Comparison of ENCODE assay signal across 15 cellular contexts in the genomic region with DNA sequence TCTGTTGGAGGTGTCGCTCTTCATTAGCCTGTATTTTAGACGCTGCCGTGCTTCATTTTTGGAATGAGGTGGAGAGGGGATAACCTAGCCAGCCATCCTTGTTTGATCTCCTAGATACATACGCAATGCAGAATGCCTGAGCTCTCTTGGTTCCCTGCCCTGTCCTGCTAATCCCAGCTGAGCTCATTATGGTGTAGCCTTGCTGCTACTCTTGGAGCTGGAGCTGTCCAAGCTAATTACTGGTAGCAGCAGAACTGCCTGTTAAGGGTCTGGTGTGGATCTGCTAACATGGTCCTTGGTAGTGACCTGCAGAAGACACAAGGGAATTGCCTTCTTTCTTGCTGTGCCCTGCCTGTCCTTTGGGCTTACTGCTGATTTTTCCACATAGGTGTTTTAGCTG.
DNase-seq lines count a peak whose midpoint lies in the region; ATAC-seq and TF ChIP-seq lines count a peak whose summit lies in the region.
"Had no signal": no experiment of that assay in that cellular context is flagged by ENCODE, and none has a peak within 500 bp of the region (broad histone marks: within the 10 kb centered on the region; RNA-seq: fewer than 3 reads in every experiment).

No MANE protein-coding gene starts in this region.

- peaks cover 1% of the 10 kb centered on the region for H3K27me3 Mint-ChIP-seq in GM23338 (ENCODE audit: insufficient read depth, low read depth, poor library complexity)
- H3K27me3 Mint-ChIP-seq in glutamatergic neuron (ENCODE audit: unreplicated experiment) = no peaks in the 10 kb centered on the region
- H3K27me3 Mint-ChIP-seq in activated naive CD4-positive, alpha-beta T cell treated with anti-CD3 and anti-CD28 coated beads for 36 hours (ENCODE audit: low read depth) = no peaks in the 10 kb centered on the region

- no peak for TF ChIP-seq CTCF in GM23338 (conservative IDR thresholded peaks at IDR 0.05; ENCODE audit: low read depth in 2 of 2)
- TF ChIP-seq CTCF in glutamatergic neuron (IDR thresholded peaks at IDR 0.05; ENCODE audit: partially characterized antibody, unreplicated experiment) = no peak
- TF ChIP-seq CTCF in esophagus muscularis mucosa (IDR thresholded peaks at IDR 0.05) = no peak

- no peaks in the 10 kb centered on the region for H4K20me1 ChIP-seq in GM23338 (replicated peaks; ENCODE audit: insufficient read depth)
- H4K20me1 ChIP-seq: BLaER1 had no signal

- no peak overlapping the region for H3K4me3 ChIP-seq in GM23338
- no peak overlapping the region for H3K4me3 ChIP-seq in esophagus muscularis mucosa
- H3K4me3 ChIP-seq: BLaER1, GM12878, K562 had no signal

- ATAC-seq in GM23338 (peak; percentile 85), HG03097 (IDR thresholded peaks at IDR 0.05; ENCODE audit: low FRiP score, unreplicated experiment) (no peak)
- ATAC-seq: GM12878, K562 had no signal

- H3K36me3 Mint-ChIP-seq in GM23338 (ENCODE audit: low read depth) (peaks cover 10% of the 10 kb centered on the region), glutamatergic neuron (ENCODE audit: unreplicated experiment) (no peaks in the 10 kb centered on the region)
- no peaks in the 10 kb centered on the region for H3K36me3 Mint-ChIP-seq in activated naive CD4-positive, alpha-beta T cell treated with anti-CD3 and anti-CD28 coated beads for 36 hours (ENCODE audit: low read depth)

- no peaks in the 10 kb centered on the region for H3K79me2 ChIP-seq in GM23338 (replicated peaks; ENCODE audit: insufficient read depth)

- DNase-seq in GM23338 (ENCODE audit: low spot score) (peak; percentile 33), NCI-H82 treated with DMSO at 0.1 percent for 48 hours (lab: John Stamatoyannopoulos, UW; ENCODE audit: unreplicated experiment) (peak; percentile 97), glutamatergic neuron (peak; percentile 29), retina (peak; percentile 64), esophagus muscularis mucosa (ENCODE audit: extremely low spot score) (no peak)
- no peak for DNase-seq in activated naive CD4-positive, alpha-beta T cell treated with anti-CD3 and anti-CD28 coated beads for 36 hours
- DNase-seq: HCEC 1CT, NCI-H146, NCI-H2081 treated with DMSO at 0.1 percent for 48 hours, NCI-H2227 treated with DMSO at 0.1 percent for 48 hours, SHP77 treated with DMSO at 0.1 percent for 48 hours had no signal

- no peak overlapping the region for H2AFZ ChIP-seq in GM23338

- H3K27ac Mint-ChIP-seq in GM23338 (no peak overlapping the region), glutamatergic neuron (ENCODE audit: unreplicated experiment) (peak overlapping the region; percentile 17)
- no peak overlapping the region for H3K27ac Mint-ChIP-seq in activated naive CD4-positive, alpha-beta T cell treated with anti-CD3 and anti-CD28 coated beads for 36 hours

- no peak for TF ChIP-seq POLR2A in esophagus muscularis mucosa (IDR thresholded peaks at IDR 0.05; ENCODE audit: low read depth)

- no peak overlapping the region for H3K4me3 Mint-ChIP-seq in GM23338
- no peak overlapping the region for H3K4me3 Mint-ChIP-seq in glutamatergic neuron (ENCODE audit: unreplicated experiment)
- no peak overlapping the region for H3K4me3 Mint-ChIP-seq in activated naive CD4-positive, alpha-beta T cell treated with anti-CD3 and anti-CD28 coated beads for 36 hours

- H3K4me1 Mint-ChIP-seq in GM23338 = peaks cover 15% of the 10 kb centered on the region
- H3K4me1 Mint-ChIP-seq in glutamatergic neuron (ENCODE audit: low read depth, unreplicated experiment) = peaks cover 8% of the 10 kb centered on the region
- H3K4me1 Mint-ChIP-seq in activated naive CD4-positive, alpha-beta T cell treated with anti-CD3 and anti-CD28 coated beads for 36 hours (ENCODE audit: low read depth) = no peaks in the 10 kb centered on the region

- CTCF ChIA-PET in activated naive CD4-positive, alpha-beta T cell treated with anti-CD3 and anti-CD28 coated beads for 36 hours (lab: Charles Lee) = no interaction called here

- H3K9me3 ChIP-seq in esophagus muscularis mucosa = no peaks in the 10 kb centered on the region
- H3K9me3 ChIP-seq: BLaER1 had no signal

- TF ChIP-seq EP300 in esophagus muscularis mucosa (IDR thresholded peaks at IDR 0.05) = no peak

- no peaks in the 10 kb centered on the region for H3K9me3 Mint-ChIP-seq in GM23338
- no peaks in the 10 kb centered on the region for H3K9me3 Mint-ChIP-seq in glutamatergic neuron (ENCODE audit: unreplicated experiment)
- H3K9me3 Mint-ChIP-seq in activated naive CD4-positive, alpha-beta T cell treated with anti-CD3 and anti-CD28 coated beads for 36 hours = peaks cover 3% of the 10 kb centered on the region

- H3F3A ChIP-seq in GM23338 (replicated peaks; ENCODE audit: low read depth) = no peaks in the 10 kb centered on the region

- H3K36me3 ChIP-seq in GM23338 (ENCODE audit: insufficient read depth) = no peaks in the 10 kb centered on the region
- H3K36me3 ChIP-seq in esophagus muscularis mucosa = peaks cover 0 to 38% (median 11%) of the 10 kb centered on the region in 4 donors

- H3K27ac ChIP-seq in GM23338 (ENCODE audit: low read depth) (no peak overlapping the region), esophagus muscularis mucosa (replicated peaks in 1 of 4) (no peak overlapping the region)
- H3K27ac ChIP-seq: BLaER1 had no signal

- WGBS in esophagus muscularis mucosa = 90% methylated on average over 4 of the region's 4 CpGs

- no peaks in the 10 kb centered on the region for H3K9me2 ChIP-seq in GM23338 (ENCODE audit: insufficient read depth)

- H3K4me1 ChIP-seq in GM23338 (ENCODE audit: insufficient read depth) = 0 out of 2 replicates have a peak, but pooled peaks cover 5% of the 10 kb centered on the region
- H3K4me1 ChIP-seq in esophagus muscularis mucosa = no peaks in the 10 kb centered on the region
- H3K4me1 ChIP-seq: BLaER1 had no signal

- intact Hi-C loops in activated naive CD4-positive, alpha-beta T cell treated with anti-CD3 and anti-CD28 coated beads for 36 hours (cut with micrococcal nuclease) = no loop called here
- intact Hi-C loops in esophagus muscularis mucosa (cut with DNase I) = no loop called here

- no peak overlapping the region for H3K4me2 ChIP-seq in GM23338
- H3K4me2 ChIP-seq: BLaER1 had no signal

- H3K27me3 ChIP-seq in GM23338 (ENCODE audit: insufficient read depth) (no peaks in the 10 kb centered on the region), esophagus muscularis mucosa (no peaks in the 10 kb centered on the region)
- H3K27me3 ChIP-seq: BLaER1 had no signal

TF ChIP-seq in GM23338, 12 proteins besides CTCF, POLR2A, EP300 and RAD21:
- TF ChIP-seq ZNF114 (CRISPR knock-in tag; IDR thresholded peaks at IDR 0.05) = no peak
- TF ChIP-seq, protein P1, sequence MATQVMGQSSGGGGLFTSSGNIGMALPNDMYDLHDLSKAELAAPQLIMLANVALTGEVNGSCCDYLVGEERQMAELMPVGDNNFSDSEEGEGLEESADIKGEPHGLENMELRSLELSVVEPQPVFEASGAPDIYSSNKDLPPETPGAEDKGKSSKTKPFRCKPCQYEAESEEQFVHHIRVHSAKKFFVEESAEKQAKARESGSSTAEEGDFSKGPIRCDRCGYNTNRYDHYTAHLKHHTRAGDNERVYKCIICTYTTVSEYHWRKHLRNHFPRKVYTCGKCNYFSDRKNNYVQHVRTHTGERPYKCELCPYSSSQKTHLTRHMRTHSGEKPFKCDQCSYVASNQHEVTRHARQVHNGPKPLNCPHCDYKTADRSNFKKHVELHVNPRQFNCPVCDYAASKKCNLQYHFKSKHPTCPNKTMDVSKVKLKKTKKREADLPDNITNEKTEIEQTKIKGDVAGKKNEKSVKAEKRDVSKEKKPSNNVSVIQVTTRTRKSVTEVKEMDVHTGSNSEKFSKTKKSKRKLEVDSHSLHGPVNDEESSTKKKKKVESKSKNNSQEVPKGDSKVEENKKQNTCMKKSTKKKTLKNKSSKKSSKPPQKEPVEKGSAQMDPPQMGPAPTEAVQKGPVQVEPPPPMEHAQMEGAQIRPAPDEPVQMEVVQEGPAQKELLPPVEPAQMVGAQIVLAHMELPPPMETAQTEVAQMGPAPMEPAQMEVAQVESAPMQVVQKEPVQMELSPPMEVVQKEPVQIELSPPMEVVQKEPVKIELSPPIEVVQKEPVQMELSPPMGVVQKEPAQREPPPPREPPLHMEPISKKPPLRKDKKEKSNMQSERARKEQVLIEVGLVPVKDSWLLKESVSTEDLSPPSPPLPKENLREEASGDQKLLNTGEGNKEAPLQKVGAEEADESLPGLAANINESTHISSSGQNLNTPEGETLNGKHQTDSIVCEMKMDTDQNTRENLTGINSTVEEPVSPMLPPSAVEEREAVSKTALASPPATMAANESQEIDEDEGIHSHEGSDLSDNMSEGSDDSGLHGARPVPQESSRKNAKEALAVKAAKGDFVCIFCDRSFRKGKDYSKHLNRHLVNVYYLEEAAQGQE (IDR thresholded peaks at IDR 0.05; ENCODE audit: unreplicated experiment) = peak; percentile 18
- TF ChIP-seq EZH2phosphoT487 (IDR thresholded peaks at IDR 0.05; ENCODE audit: unreplicated experiment) = no peak
- TF ChIP-seq NANOG (IDR thresholded peaks at IDR 0.05; ENCODE audit: borderline replicate concordance) = no peak
- TF ChIP-seq EZH2 (IDR thresholded peaks at IDR 0.05; ENCODE audit: low read depth, unreplicated experiment) = no peak
- TF ChIP-seq CREB1 (CRISPR knock-in tag; IDR thresholded peaks at IDR 0.05; ENCODE audit: low read depth) = no peak
- TF ChIP-seq STAT1 (IDR thresholded peaks at IDR 0.05; ENCODE audit: unreplicated experiment) = no peak

Comparison
In these comparisons a context has a peak if more than half of its experiments do, and no peak if none do; other contexts are left out.
1. DNase-seq: peak in GM23338 (single experiment), NCI-H82 treated with DMSO at 0.1 percent for 48 hours (single experiment), glutamatergic neuron (single experiment) and retina (single experiment); none in activated naive CD4-positive, alpha-beta T cell treated with anti-CD3 and anti-CD28 coated beads for 36 hours (single experiment) and esophagus muscularis mucosa (single experiment).